ENCODE assay signal across 10 cellular contexts in the genomic region with DNA sequence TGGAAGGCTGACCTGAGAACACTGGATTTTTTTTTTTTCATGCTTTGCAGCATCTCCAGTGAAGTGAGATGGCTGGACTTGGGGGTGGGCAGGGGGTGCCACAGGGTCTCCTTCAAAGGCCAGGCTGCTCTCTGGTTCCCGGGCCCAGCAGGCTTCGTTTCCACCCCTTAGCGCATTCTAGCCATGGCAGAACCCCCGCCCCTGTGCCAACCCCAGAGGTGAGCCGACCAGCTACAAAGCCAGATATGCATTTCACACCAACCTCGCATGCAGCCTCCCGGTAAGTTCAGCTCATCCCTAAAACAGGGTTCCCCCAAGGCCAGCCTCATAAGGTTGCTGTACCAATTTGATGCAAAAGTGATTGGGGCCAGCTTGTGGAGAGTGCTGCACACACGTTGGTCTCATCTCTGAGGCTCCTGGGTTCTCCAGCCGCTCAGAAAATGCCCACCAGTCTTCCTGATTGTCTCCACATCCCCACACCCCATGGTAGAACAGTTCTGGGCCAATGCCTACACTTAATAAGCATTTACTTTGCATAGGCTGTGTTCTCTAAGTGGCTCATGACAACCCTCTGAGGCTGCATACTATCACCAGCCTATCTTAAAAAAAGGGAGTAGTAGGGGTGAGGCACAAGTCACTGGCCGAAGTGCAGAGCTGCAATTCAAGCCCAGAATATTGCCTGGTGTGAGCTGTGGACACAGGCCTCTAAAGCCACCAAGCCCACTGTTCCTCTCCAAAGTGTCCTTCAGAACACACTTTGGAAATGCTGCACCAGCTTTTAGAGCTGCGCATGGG. TPM values are rescaled to one million over a fixed set of nuclear protein-coding genes. Genes with fewer than 3 reads are reported as not detected.
A peak's percentile ranks its signal among the peaks of the same experiment; 100 is the strongest.
DNase-seq lines count a peak whose midpoint lies in the region; ATAC-seq and TF ChIP-seq lines count a peak whose summit lies in the region.
"Had no signal": no experiment of that assay in that cellular context is flagged by ENCODE, and none has a peak within 500 bp of the region (broad histone marks: within the 10 kb centered on the region; RNA-seq: fewer than 3 reads in every experiment).

No MANE protein-coding gene starts in this region.

- no peak overlapping the region for H2BK20ac ChIP-seq in IMR-90 (ENCODE audit: low read depth, low read length)

- peak overlapping the region; percentile 61 for H3K4me3 Mint-ChIP-seq in chondrocyte (ENCODE audit: unreplicated experiment)
- peak overlapping the region; percentile 77 for H3K4me3 Mint-ChIP-seq in nephron progenitor cell

- no peak overlapping the region; the same call in 2 of the 3 replicates for H2BK15ac ChIP-seq in IMR-90 (ENCODE audit: low read depth, low read length)

- no peak for ATAC-seq in IMR-90 (ENCODE audit: low read depth)
- ATAC-seq in esophagus mucosa: no peak

- H3K4me1 Mint-ChIP-seq in chondrocyte (ENCODE audit: low read depth) (peaks cover 100% of the 10 kb centered on the region), nephron progenitor cell (peaks cover 100% of the 10 kb centered on the region)

- no peak overlapping the region for H3K9ac ChIP-seq in IMR-90 (ENCODE audit: low read depth, low read length)

- DNase-seq in IMR-90: no peak
- no peak for DNase-seq in chondrocyte (ENCODE audit: low spot score)
- no peak for DNase-seq in nephron progenitor cell
- no peak for DNase-seq in activated CD4-positive, CD25-positive, alpha-beta regulatory T cell treated with anti-CD3 and anti-CD28 coated beads, Interleukin-2, amount 50 U/mL, for 72 hours
- no peak for DNase-seq in esophagus squamous epithelium (lab: John Stamatoyannopoulos, UW)
- no peak for DNase-seq in NCI-H1417 treated with DMSO at 0.1 percent for 48 hours (lab: John Stamatoyannopoulos, UW)
- DNase-seq: PC-9 had no signal

- H3K27ac ChIP-seq in DOHH2 (ENCODE audit: low read depth, low read length): no peak overlapping the region
- no peak overlapping the region for H3K27ac ChIP-seq in IMR-90 (ENCODE audit: insufficient read depth, low read length)
- H3K27ac ChIP-seq in esophagus squamous epithelium: peak overlapping the region in 2 of 4 donors; percentile 5 to 59
- H3K27ac ChIP-seq: PC-9 had no signal

- CTCF ChIA-PET in IMR-90 (lab: Yijun Ruan, JAX): no interaction called here

- H3K4me1 ChIP-seq in DOHH2 (ENCODE audit: control insufficient read depth, low read length) (peaks cover 71% of the 10 kb centered on the region), IMR-90 (ENCODE audit: control insufficient read depth, insufficient read depth, low read length) (peaks cover 69% of the 10 kb centered on the region), esophagus squamous epithelium (peaks cover 49 to 99% (median 73%) of the 10 kb centered on the region in 3 donors)

- peak overlapping the region; percentile 24; the same call in 1 of the 2 replicates for H4K91ac ChIP-seq in IMR-90 (ENCODE audit: insufficient read depth, low read depth, low read length)

- peaks cover 2 to 88% of the 10 kb centered on the region in 2 experiments; a peak in 3 of 4 replicates for H3K79me1 ChIP-seq in IMR-90 (ENCODE audit: low read depth in 1 of 2, low read length in 2 of 2)

- H3K36me3 Mint-ChIP-seq in chondrocyte (ENCODE audit: low read depth) (peaks cover 22% of the 10 kb centered on the region), nephron progenitor cell (ENCODE audit: low read depth) (peaks cover 6% of the 10 kb centered on the region)

- peak overlapping the region in 1 of 2 experiments; percentile 25; a peak in 2 of 4 replicates for H4K8ac ChIP-seq in IMR-90 (ENCODE audit: low read depth in 2 of 2, low read length in 2 of 2)

- H2AK9ac ChIP-seq in IMR-90 (replicated peaks; ENCODE audit: low read depth, low read length, poor library complexity): no peak overlapping the region

- TF ChIP-seq RAD21 in IMR-90 (IDR thresholded peaks at IDR 0.05; ENCODE audit: low read length): no peak

- H3K27me3 Mint-ChIP-seq in chondrocyte (ENCODE audit: low read depth) (no peaks in the 10 kb centered on the region), nephron progenitor cell (ENCODE audit: low read depth, poor library complexity) (no peaks in the 10 kb centered on the region)

- H2AK5ac ChIP-seq in IMR-90 (ENCODE audit: low read depth, low read length): peak overlapping the region; percentile 40; the same call in 1 of the 2 replicates

- no peaks in the 10 kb centered on the region for H3K79me2 ChIP-seq in DOHH2 (ENCODE audit: control insufficient read depth, low read length)

- peak overlapping the region; percentile 67 for H3K4me3 ChIP-seq in DOHH2 (ENCODE audit: low read length)
- H3K4me3 ChIP-seq in IMR-90 (ENCODE audit: insufficient read depth, low read depth, low read length): no peak overlapping the region
- H3K4me3 ChIP-seq in esophagus squamous epithelium: no peak overlapping the region
- H3K4me3 ChIP-seq: PC-9, skin epidermis had no signal

- H2AFZ ChIP-seq in IMR-90 (replicated peaks; ENCODE audit: low read length, poor library complexity): no peak overlapping the region
- H2AFZ ChIP-seq: PC-9 had no signal

- no peaks in the 10 kb centered on the region for H3K9me2 ChIP-seq in DOHH2 (replicated peaks; ENCODE audit: control insufficient read depth, low read length)

- H3K9me3 Mint-ChIP-seq in chondrocyte (ENCODE audit: low read depth): no peaks in the 10 kb centered on the region
- no peaks in the 10 kb centered on the region for H3K9me3 Mint-ChIP-seq in nephron progenitor cell

- POLR2A ChIA-PET in IMR-90 (lab: Charles Lee; ENCODE audit: unreplicated experiment): no interaction called here

- H3K27me3 ChIP-seq in DOHH2 (ENCODE audit: control insufficient read depth, low read length): no peaks in the 10 kb centered on the region
- H3K27me3 ChIP-seq in IMR-90 (ENCODE audit: control insufficient read depth, insufficient read depth, low read length): no peaks in the 10 kb centered on the region
- H3K27me3 ChIP-seq in esophagus squamous epithelium: no peaks in the 10 kb centered on the region

- peak overlapping the region; percentile 89 for H3K4me2 ChIP-seq in DOHH2 (ENCODE audit: low read length)
- no peak overlapping the region for H3K4me2 ChIP-seq in IMR-90 (ENCODE audit: low read depth, low read length)
- H3K4me2 ChIP-seq: PC-9 had no signal

- H3K56ac ChIP-seq in IMR-90 (ENCODE audit: extremely low read depth, insufficient read depth, low read length): no peak overlapping the region

- TF ChIP-seq POLR2A in IMR-90 (IDR thresholded peaks at IDR 0.05; ENCODE audit: low read depth, low read length) (no peak), esophagus squamous epithelium (IDR thresholded peaks at IDR 0.05) (no peak)

- H4K20me1 ChIP-seq in DOHH2 (ENCODE audit: control insufficient read depth, insufficient read depth, low read depth, low read length): no peaks in the 10 kb centered on the region
- H4K20me1 ChIP-seq in IMR-90 (ENCODE audit: insufficient read depth, low read length): peaks cover 80% of the 10 kb centered on the region

- H3K36me3 ChIP-seq in DOHH2 (ENCODE audit: control insufficient read depth, low read length) (no peaks in the 10 kb centered on the region), IMR-90 (ENCODE audit: control insufficient read depth, insufficient read depth, low read length) (peaks cover 4% of the 10 kb centered on the region), esophagus squamous epithelium (no peaks in the 10 kb centered on the region)

- peaks cover 43% of the 10 kb centered on the region for H3K9me1 ChIP-seq in IMR-90 (ENCODE audit: insufficient read depth, low read length)

- WGBS in IMR-90 (ENCODE audit: extremely low coverage in 2 of 2, insufficient read length in 1 of 2), 2 experiments: 100% methylated on average over 2 of the region's 11 CpGs; no CpG with 5 or more reads in 1 of the 2 experiments
- WGBS in esophagus squamous epithelium, 2 donors: 60 to 87% methylated on average over 1 to 8 of the region's 11 CpGs

- intact Hi-C loops in IMR-90 (cut with micrococcal nuclease) (no loop called here), esophagus squamous epithelium (cut with DNase I) (no loop called here)

- H3K27ac Mint-ChIP-seq in chondrocyte (ENCODE audit: unreplicated experiment): peak overlapping the region; percentile 99
- H3K27ac Mint-ChIP-seq in nephron progenitor cell: peak overlapping the region; percentile 90

- peak overlapping the region; percentile 43 for H3K14ac ChIP-seq in IMR-90 (replicated peaks; ENCODE audit: low read depth, low read length)

- BruUV-seq in IMR-90 (replicated peaks; lab: Mats Ljungman, UMichigan): no TSS peak

- dilution Hi-C loops in IMR-90 (cut with HindIII; ENCODE audit: low sequenced_read_pairs, unreplicated experiment): no loop called here

- 0 out of 2 replicates have a peak overlapping the region, but pooled peaks have one; percentile 1 for H2BK120ac ChIP-seq in IMR-90 (ENCODE audit: low read depth, low read length)

- H3F3A ChIP-seq in DOHH2 (ENCODE audit: control insufficient read depth, insufficient read depth): no peaks in the 10 kb centered on the region

- TF ChIP-seq CTCF in DOHH2 (IDR thresholded peaks at IDR 0.05; ENCODE audit: low read depth, low read length, poor library complexity, severe bottlenecking) (no peak), IMR-90 (conservative IDR thresholded peaks at IDR 0.05; ENCODE audit: low read depth, low read length) (no peak), chondrocyte (IDR thresholded peaks at IDR 0.05) (no peak), nephron progenitor cell (IDR thresholded peaks at IDR 0.05) (no peak), esophagus squamous epithelium (IDR thresholded peaks at IDR 0.05) (no peak)

- peak overlapping the region; percentile 41 for H3K23ac ChIP-seq in IMR-90 (ENCODE audit: low read depth, low read length)

- no peak overlapping the region for H4K5ac ChIP-seq in IMR-90 (ENCODE audit: low read depth, low read length)

- H2BK5ac ChIP-seq in IMR-90 (ENCODE audit: low read depth, low read length, poor library complexity, severe bottlenecking): peak overlapping the region; percentile 19

- no peaks in the 10 kb centered on the region for H3K9me3 ChIP-seq in DOHH2 (ENCODE audit: control insufficient read depth, insufficient read depth, low read length)
- no peaks in the 10 kb centered on the region for H3K9me3 ChIP-seq in IMR-90 (ENCODE audit: control insufficient read depth, insufficient read depth, low read length)
- H3K9me3 ChIP-seq in esophagus squamous epithelium: no peaks in the 10 kb centered on the region

- H3K4ac ChIP-seq in IMR-90 (ENCODE audit: low read depth, low read length): peak overlapping the region; percentile 34

- no peak overlapping the region for H3K18ac ChIP-seq in IMR-90 (ENCODE audit: low read depth, low read length)

- in situ Hi-C loops in IMR-90 (cut with MboI; ENCODE audit: low sequenced_read_pairs): loop anchor here (25.0 kb wide), 1 partner anchor 390 kb away; a partner anchor contains a TSS

TF ChIP-seq in IMR-90, 13 proteins besides CTCF, POLR2A, EP300 and RAD21 (continues in another document):
- TF ChIP-seq RCOR1 (IDR thresholded peaks at IDR 0.05; ENCODE audit: insufficient replicate concordance, low read length): no peak

RNA-seq across cellular contexts. Expression of a gene that starts 23.3 kb away (rescaled TPM):
- total RNA-seq in IMR-90 (2012; rRNA removed) (13.3 and 15.8 TPM in 2 replicates), chondrocyte (61.2 to 99.9 TPM (median 70.1 TPM) in 3 replicates), esophagus mucosa (3.7 TPM), esophagus squamous epithelium (10 to 100 TPM in 2 of 4 donors, 1 to 10 TPM in 2; 4.2 to 26.5 (median 9.0) TPM)
- polyA plus RNA-seq in IMR-90 (2012; rRNA removed): 17.6 and 17.9 TPM in 2 replicates
- polyA plus RNA-seq in IMR-90 (2012; cell fraction: cytosol; rRNA removed): 8.3 and 14.6 TPM in 2 replicates
- 22.6 and 22.9 TPM in 2 replicates for polyA plus RNA-seq in IMR-90 (2012; cell fraction: nucleus; rRNA removed; ENCODE audit: low replicate concordance)
